In the genomic region with DNA sequence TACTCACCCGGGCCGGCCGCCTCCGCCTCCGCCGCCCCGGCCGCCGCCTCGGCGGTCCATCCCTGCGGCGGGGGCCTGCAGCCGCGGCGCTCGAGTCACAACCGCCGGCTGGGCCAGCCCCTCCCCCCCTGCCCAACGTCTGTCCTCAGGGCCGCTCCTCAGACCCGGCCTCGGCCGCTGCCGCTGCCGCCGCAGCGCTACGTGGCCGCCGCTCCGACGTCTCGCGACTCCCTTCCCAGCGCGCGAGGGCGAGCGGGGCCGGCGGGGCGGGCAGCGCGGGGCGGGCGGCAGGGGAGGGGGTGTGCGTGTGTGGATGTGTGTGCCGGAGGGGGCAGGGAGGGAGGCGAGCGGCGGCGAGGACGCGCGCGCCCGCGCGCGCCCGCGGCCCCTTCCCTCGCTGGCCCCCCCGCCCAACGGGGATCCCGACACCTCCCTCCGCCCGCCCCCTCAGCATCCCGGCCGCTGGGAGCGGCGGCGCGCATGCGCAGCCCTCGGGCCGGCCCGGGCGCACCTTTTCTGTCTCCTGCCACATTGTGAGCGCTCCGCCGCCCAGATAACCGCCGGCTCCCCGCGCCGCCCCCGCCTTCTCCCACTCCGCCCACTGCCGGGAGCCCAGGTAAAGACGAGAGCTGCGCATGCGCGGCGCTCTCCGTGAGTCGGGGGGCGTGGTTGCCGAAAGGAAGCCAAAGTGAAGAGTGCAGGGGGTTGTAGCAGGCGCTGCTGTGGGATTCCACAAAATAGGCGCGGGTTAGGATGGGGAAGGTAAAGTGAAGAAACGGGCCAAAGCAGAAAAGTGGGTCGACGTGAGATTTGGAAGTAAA, we compare ENCODE assay signal across 1 cellular context.
A peak's percentile ranks its signal among the peaks of the same experiment; 100 is the strongest.
TF ChIP-seq lines count a peak whose summit lies in the region.

TSS of gene ZNF652 (minus strand) at position 349 of the 821 bp plus-strand sequence. CDS start 44,525 bp downstream, outside the sequence.

TF ChIP-seq in A549, 52 proteins besides CTCF, POLR2A, EP300 and RAD21 (continued from another document):
- peak; percentile 87; the same call in 1 of the 2 replicates for TF ChIP-seq MAZ (IDR thresholded peaks at IDR 0.05; ENCODE audit: borderline replicate concordance, low read depth, low read length)
- TF ChIP-seq MAX (IDR thresholded peaks at IDR 0.05): no peak; the same call in 1 of the 2 replicates
- TF ChIP-seq RFX5 (IDR thresholded peaks at IDR 0.05): no peak
- peak; percentile 24; the same call in 1 of the 2 replicates for TF ChIP-seq MYC (IDR thresholded peaks at IDR 0.05; ENCODE audit: borderline replicate concordance, low read length)
- TF ChIP-seq HOXB5 (CRISPR knock-in tag; IDR thresholded peaks at IDR 0.05): 0 out of 2 replicates have a peak, but pooled peaks have one; percentile 23
- TF ChIP-seq RNF2 (IDR thresholded peaks at IDR 0.05; ENCODE audit: borderline replicate concordance, low read depth): no peak
TF ChIP-seq in A549: peak in this region for 7.
